17 cellular contexts compared by ENCODE assay signal in the genomic region with DNA sequence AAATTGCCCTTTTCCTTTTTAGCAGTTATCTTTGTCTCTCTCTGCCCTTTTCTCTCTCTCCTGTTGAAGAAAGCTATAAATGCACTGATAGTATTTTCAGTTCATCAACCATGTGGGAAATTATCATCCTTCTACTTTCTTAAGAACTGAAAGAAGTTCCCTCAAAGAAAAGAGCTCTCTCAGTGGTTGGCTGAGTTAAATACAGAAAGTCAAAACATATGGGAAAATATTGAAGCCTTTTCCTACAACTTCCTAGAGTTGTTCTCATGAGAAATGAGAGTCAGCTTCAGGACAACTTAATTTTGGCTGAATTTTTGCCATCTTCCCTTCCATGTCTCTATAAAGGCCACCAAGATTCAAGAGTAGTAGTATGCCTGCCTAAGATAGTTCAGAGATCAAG.
"Had no signal": no experiment of that assay in that cellular context is flagged by ENCODE, and none has a peak within 500 bp of the region (broad histone marks: within the 10 kb centered on the region; RNA-seq: fewer than 3 reads in every experiment).

No MANE protein-coding gene starts in this region.

- H3K4me3 Mint-ChIP-seq: activated naive CD8-positive, alpha-beta T cell treated with anti-CD3 and anti-CD28 coated beads, Interleukin-2, amount 10 ng/mL, durations not matched to agents 7 days and 5 days; immature natural killer cell; natural killer cell had no signal

- H3K36me3 Mint-ChIP-seq: immature natural killer cell, natural killer cell had no signal

- H3K4me3 ChIP-seq: ascending aorta, cardiac muscle cell, esophagus squamous epithelium, lung, psoas muscle, right lobe of liver, spleen, upper lobe of left lung had no signal

- DNase-seq: activated effector memory CD4-positive, alpha-beta T cell treated with Interleukin-2 at 50 U/mL for 16 hours; activated naive CD8-positive, alpha-beta T cell treated with anti-CD3 and anti-CD28 coated beads, Interleukin-2, amount 10 ng/mL, durations not matched to agents 7 days and 5 days; esophagus squamous epithelium; foreskin fibroblast; immature natural killer cell; left colon; natural killer cell; psoas muscle; right lobe of liver; spleen; stimulated activated CD4-positive, alpha-beta T cell treated with anti-CD3 and anti-CD28 coated beads, Interleukin-1b, Interleukin-23, amount 100 ng/mL, for 48 hours; stimulated activated naive CD4-positive, alpha-beta T cell; T-helper 9 cell; upper lobe of left lung had no signal

- H3K27me3 ChIP-seq: ascending aorta, cardiac muscle cell, esophagus squamous epithelium, right lobe of liver, spleen, upper lobe of left lung had no signal

- H3K27ac Mint-ChIP-seq: activated naive CD8-positive, alpha-beta T cell treated with anti-CD3 and anti-CD28 coated beads, Interleukin-2, amount 10 ng/mL, durations not matched to agents 7 days and 5 days; immature natural killer cell; natural killer cell had no signal

- H3K27ac ChIP-seq: ascending aorta, cardiac muscle cell, esophagus squamous epithelium, psoas muscle, right lobe of liver, upper lobe of left lung had no signal

- ATAC-seq: left colon, natural killer cell, psoas muscle, right lobe of liver had no signal

- H3K9me3 Mint-ChIP-seq: natural killer cell had no signal

- H3K4me1 ChIP-seq: psoas muscle, right lobe of liver had no signal

- H3K36me3 ChIP-seq: ascending aorta, cardiac muscle cell, esophagus squamous epithelium, right lobe of liver, spleen, upper lobe of left lung had no signal

- H3K9me3 ChIP-seq: ascending aorta, esophagus squamous epithelium, psoas muscle, right lobe of liver, spleen, upper lobe of left lung had no signal

- H3K27me3 Mint-ChIP-seq: activated naive CD8-positive, alpha-beta T cell treated with anti-CD3 and anti-CD28 coated beads, Interleukin-2, amount 10 ng/mL, durations not matched to agents 7 days and 5 days had no signal
